In the genomic region with DNA sequence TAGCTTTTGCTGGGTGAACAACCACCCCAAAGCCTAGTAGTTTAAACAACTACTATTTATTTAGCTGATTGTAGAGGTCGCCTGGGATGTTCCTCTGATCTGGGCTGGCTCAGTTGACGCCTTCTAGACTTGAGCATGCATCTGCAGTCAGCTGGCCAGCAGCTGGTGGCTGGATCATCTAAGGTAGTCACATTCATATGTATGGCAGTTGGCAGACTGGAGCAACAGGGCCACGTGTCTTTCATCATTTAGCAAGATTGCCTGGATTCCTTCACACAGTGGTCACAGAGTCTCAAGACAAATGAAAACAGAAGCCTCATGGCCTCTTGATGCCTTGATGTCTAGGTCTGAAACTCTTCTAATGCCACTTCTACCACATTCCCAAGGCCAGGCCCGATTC, we compare ENCODE assay signal across 29 cellular contexts.
"Had no signal": no experiment of that assay in that cellular context is flagged by ENCODE, and none has a peak within 500 bp of the region (broad histone marks: within the 10 kb centered on the region; RNA-seq: fewer than 3 reads in every experiment).

No MANE protein-coding gene starts in this region.

- ATAC-seq: activated CD4-positive, alpha-beta T cell treated with anti-CD3 and anti-CD28 coated beads for 36 hours; activated CD8-positive, alpha-beta memory T cell treated with anti-CD3 and anti-CD28 coated beads, Interleukin-2, amount 10 ng/mL, durations not matched to agents 7 days and 5 days; activated CD8-positive, alpha-beta T cell treated with anti-CD3 and anti-CD28 coated beads, Interleukin-2, amount 10 ng/mL, durations not matched to agents 7 days and 5 days; activated naive CD4-positive, alpha-beta T cell treated with anti-CD3 and anti-CD28 coated beads, Interleukin-2, amount 50 U/mL, for 72 hours; activated T-cell treated with anti-CD3 and anti-CD28 coated beads, Interleukin-2, amount 50 U/mL, for 72 hours; body of pancreas; heart left ventricle; left colon; natural killer cell; T-cell had no signal

- H3K9me3 Mint-ChIP-seq: activated naive CD4-positive, alpha-beta T cell treated with anti-CD3 and anti-CD28 coated beads, Interleukin-2, amount 50 U/mL, for 72 hours; activated T-cell treated with anti-CD3 and anti-CD28 coated beads, Interleukin-2, amount 50 U/mL, for 72 hours; memory B cell; natural killer cell; T-cell had no signal

- H3K27ac Mint-ChIP-seq: activated CD4-positive, alpha-beta T cell treated with anti-CD3 and anti-CD28 coated beads for 36 hours; activated CD8-positive, alpha-beta memory T cell treated with anti-CD3 and anti-CD28 coated beads, Interleukin-2, amount 10 ng/mL, durations not matched to agents 7 days and 5 days; activated CD8-positive, alpha-beta T cell treated with anti-CD3 and anti-CD28 coated beads, Interleukin-2, amount 10 ng/mL, durations not matched to agents 7 days and 5 days; activated naive CD4-positive, alpha-beta T cell treated with anti-CD3 and anti-CD28 coated beads, Interleukin-2, amount 50 U/mL, for 72 hours; activated T-cell treated with anti-CD3 and anti-CD28 coated beads, Interleukin-2, amount 50 U/mL, for 72 hours; immature natural killer cell; memory B cell; natural killer cell; neural progenitor cell; T-cell had no signal

- H3K4me3 Mint-ChIP-seq: activated CD4-positive, alpha-beta T cell treated with anti-CD3 and anti-CD28 coated beads for 36 hours; activated CD8-positive, alpha-beta memory T cell treated with anti-CD3 and anti-CD28 coated beads, Interleukin-2, amount 10 ng/mL, durations not matched to agents 7 days and 5 days; activated CD8-positive, alpha-beta T cell treated with anti-CD3 and anti-CD28 coated beads, Interleukin-2, amount 10 ng/mL, durations not matched to agents 7 days and 5 days; activated T-cell treated with anti-CD3 and anti-CD28 coated beads, Interleukin-2, amount 50 U/mL, for 72 hours; immature natural killer cell; memory B cell; natural killer cell; neural progenitor cell; T-cell had no signal

- H3K4me3 ChIP-seq: body of pancreas, cardiac muscle cell, colonic mucosa, esophagus squamous epithelium, heart left ventricle, neural progenitor cell, right atrium auricular region, spleen, suprapubic skin, tibial artery had no signal

- H3K9ac ChIP-seq: neural progenitor cell had no signal

- H2AFZ ChIP-seq: neural progenitor cell had no signal

- H3K4me2 ChIP-seq: neural progenitor cell had no signal

- DNase-seq: activated CD4-positive, alpha-beta T cell treated with anti-CD3 and anti-CD28 coated beads for 36 hours; activated CD4-positive, CD25-positive, alpha-beta regulatory T cell; activated CD8-positive, alpha-beta memory T cell treated with anti-CD3 and anti-CD28 coated beads, Interleukin-2, amount 10 ng/mL, durations not matched to agents 7 days and 5 days; activated CD8-positive, alpha-beta T cell treated with anti-CD3 and anti-CD28 coated beads, Interleukin-2, amount 10 ng/mL, durations not matched to agents 7 days and 5 days; activated naive CD4-positive, alpha-beta T cell; activated T-cell treated with anti-CD3 and anti-CD28 coated beads, Interleukin-2, amount 50 U/mL, for 72 hours; body of pancreas; cerebellar nuclear complex; colonic mucosa; effector CD8-positive, alpha-beta T cell; esophagus squamous epithelium; heart left ventricle; hypothalamus; immature natural killer cell; kidney; left colon; natural killer cell; spleen; stimulated activated naive CD4-positive, alpha-beta T cell; T-cell; tibial artery had no signal

- H3K36me3 Mint-ChIP-seq: activated CD8-positive, alpha-beta memory T cell treated with anti-CD3 and anti-CD28 coated beads, Interleukin-2, amount 10 ng/mL, durations not matched to agents 7 days and 5 days; activated naive CD4-positive, alpha-beta T cell treated with anti-CD3 and anti-CD28 coated beads, Interleukin-2, amount 50 U/mL, for 72 hours; immature natural killer cell; memory B cell; natural killer cell; neural progenitor cell; T-cell had no signal

- H3K27ac ChIP-seq: body of pancreas, cardiac muscle cell, colonic mucosa, epithelial cell of prostate, esophagus squamous epithelium, heart left ventricle, neural progenitor cell, right atrium auricular region, spleen, suprapubic skin, tibial artery had no signal

- H3K36me3 ChIP-seq: cardiac muscle cell, colonic mucosa, esophagus squamous epithelium, heart left ventricle, neural progenitor cell, right atrium auricular region, spleen, suprapubic skin, tibial artery had no signal

- H3K27me3 ChIP-seq: body of pancreas, cardiac muscle cell, colonic mucosa, esophagus squamous epithelium, neural progenitor cell, right atrium auricular region, suprapubic skin, tibial artery had no signal

- H3K27me3 Mint-ChIP-seq: activated CD4-positive, alpha-beta T cell treated with anti-CD3 and anti-CD28 coated beads for 36 hours had no signal

- H3K9me3 ChIP-seq: body of pancreas, colonic mucosa, esophagus squamous epithelium, heart left ventricle, right atrium auricular region, spleen, suprapubic skin, tibial artery had no signal

- FAIRE-seq: endometrium, kidney had no signal

- H3K4me1 ChIP-seq: body of pancreas, colonic mucosa, esophagus squamous epithelium, heart left ventricle, neural progenitor cell, right atrium auricular region, spleen, suprapubic skin, tibial artery had no signal
